ENCODE assay signal across 28 cellular contexts in genomic region chr14:59009967-59010366, GRCh38.
"Had no signal": no experiment of that assay in that cellular context is flagged by ENCODE, and none has a peak within 500 bp of the region (broad histone marks: within the 10 kb centered on the region; RNA-seq: fewer than 3 reads in every experiment).

No MANE protein-coding gene starts in this region.

- H3K4me1 ChIP-seq: neural progenitor cell, pancreas, psoas muscle, spleen, stomach, thyroid gland, tibial nerve, upper lobe of right lung, uterus had no signal

- H3K4me2 ChIP-seq: neural progenitor cell, smooth muscle cell had no signal

- H2AFZ ChIP-seq: neural progenitor cell had no signal

- H3K9me3 ChIP-seq: neutrophil, pancreas, thyroid gland, upper lobe of right lung had no signal

- H3K4me1 Mint-ChIP-seq: naive thymus-derived CD4-positive, alpha-beta T cell; natural killer cell; nephron; neural progenitor cell; stimulated activated naive B cell treated with anti-CD40 and anti-IgM and Interleukin-4, amounts not matched to agents 10 μg/mL and 1 μg/mL and 100 μg/mL, for 72 hours had no signal

- H3K27ac Mint-ChIP-seq: naive thymus-derived CD4-positive, alpha-beta T cell; natural killer cell; nephron; neural progenitor cell; progenitor cell of endocrine pancreas; stimulated activated naive B cell treated with anti-CD40 and anti-IgM and Interleukin-4, amounts not matched to agents 10 μg/mL and 1 μg/mL and 100 μg/mL, for 72 hours; type B pancreatic cell had no signal

- H3K9ac ChIP-seq: neural progenitor cell had no signal

- H3K4me3 Mint-ChIP-seq: naive thymus-derived CD4-positive, alpha-beta T cell; natural killer cell; nephron; neural progenitor cell; stimulated activated naive B cell treated with anti-CD40 and anti-IgM and Interleukin-4, amounts not matched to agents 10 μg/mL and 1 μg/mL and 100 μg/mL, for 72 hours; type B pancreatic cell had no signal

- H3K36me3 ChIP-seq: neural progenitor cell, neutrophil, pancreas, spleen, stomach, thoracic aorta, thyroid gland, tibial nerve, upper lobe of right lung, uterus had no signal

- H3K36me3 Mint-ChIP-seq: natural killer cell, type B pancreatic cell had no signal

- DNase-seq: naive thymus-derived CD4-positive, alpha-beta T cell; natural killer cell; nucleus accumbens; pancreas; psoas muscle; spleen; stimulated activated CD4-positive, alpha-beta T cell treated with anti-CD3 and anti-CD28 coated beads, Interleukin-12 subunit alpha, Interleukin-12 subunit beta, amount 100 ng/mL, for 4 hours; stimulated activated CD4-positive, alpha-beta T cell treated with anti-CD3 and anti-CD28 coated beads, Interleukin-1b, Interleukin-23, amount 100 ng/mL, for 48 hours; stimulated activated CD4-positive, alpha-beta T cell treated with anti-CD3 and anti-CD28 coated beads, Interleukin-4, amount 100 ng/mL, for 1 hour; stimulated activated CD4-positive, alpha-beta T cell treated with anti-CD3 and anti-CD28 coated beads, Interleukin-4, amount 100 ng/mL, for 4 hours; stimulated activated CD8-positive, alpha-beta memory T cell treated with anti-CD3 and anti-CD28 coated beads, Interleukin-4, amount 100 ng/mL, for 48 hours; stimulated activated naive B cell treated with anti-CD40 and anti-IgM and Interleukin-4, amounts not matched to agents 10 μg/mL and 1 μg/mL and 100 μg/mL, for 72 hours; stimulated activated naive CD4-positive, alpha-beta T cell treated with Interleukin-2 at 50 U/mL for 16 hours; stomach; thyroid gland; upper lobe of right lung; uterus had no signal

- H3K27me3 Mint-ChIP-seq: progenitor cell of endocrine pancreas, type B pancreatic cell had no signal

- ATAC-seq: naive thymus-derived CD4-positive, alpha-beta T cell; natural killer cell; pancreas; psoas muscle; right cardiac atrium; sciatic nerve; stimulated activated naive B cell treated with anti-CD40 and anti-IgM and Interleukin-4, amounts not matched to agents 10 μg/mL and 1 μg/mL and 100 μg/mL, for 72 hours; upper lobe of right lung had no signal

- H3K27me3 ChIP-seq: neural progenitor cell, neutrophil, pancreas, spleen, stomach, thyroid gland, tibial nerve, upper lobe of right lung, uterus had no signal

- FAIRE-seq: pancreas had no signal

- H3K27ac ChIP-seq: neural progenitor cell, neutrophil, pancreas, psoas muscle, skin epidermis, spleen, stomach, thoracic aorta, thyroid gland, tibial nerve, upper lobe of right lung, uterus had no signal

- H3K4me3 ChIP-seq: neural progenitor cell, pancreas, psoas muscle, skin epidermis, smooth muscle cell, spleen, stomach, thoracic aorta, thyroid gland, tibial nerve, upper lobe of right lung, uterus had no signal
